Comparison of ENCODE assay signal across 8 cellular contexts in genomic region chr4:6546681-6547447, GRCh38.
DNase-seq lines count a peak whose midpoint lies in the region; ATAC-seq and TF ChIP-seq lines count a peak whose summit lies in the region.

No MANE protein-coding gene starts in this region.

- peaks cover 5 to 6% of the 10 kb centered on the region in 2 donors for H3K9me3 Mint-ChIP-seq in stimulated activated naive B cell treated with anti-CD40 and anti-IgM and Interleukin-4, amounts not matched to agents 10 μg/mL and 1 μg/mL and 100 μg/mL, for 72 hours

- no peak overlapping the region for H3K27ac ChIP-seq in C4-2B

- H3K27me3 Mint-ChIP-seq in stimulated activated naive B cell treated with anti-CD40 and anti-IgM and Interleukin-4, amounts not matched to agents 10 μg/mL and 1 μg/mL and 100 μg/mL, for 72 hours, result peaks cover 42 to 62% of the 10 kb centered on the region in 2 donors

- peak; percentile 90 for TF ChIP-seq CTCF in C4-2B (conservative IDR thresholded peaks at IDR 0.05)

- no peak overlapping the region for H3K27ac Mint-ChIP-seq in stimulated activated naive B cell treated with anti-CD40 and anti-IgM and Interleukin-4, amounts not matched to agents 10 μg/mL and 1 μg/mL and 100 μg/mL, for 72 hours

- ATAC-seq in GM21723 (IDR thresholded peaks at IDR 0.05; ENCODE audit: unreplicated experiment) (peak; percentile 67), GM19351 (IDR thresholded peaks at IDR 0.05; ENCODE audit: unreplicated experiment) (no peak)
- peak; percentile 60 to 61 for ATAC-seq in stimulated activated naive B cell treated with anti-CD40 and anti-IgM and Interleukin-4, amounts not matched to agents 10 μg/mL and 1 μg/mL and 100 μg/mL, for 72 hours (replicated peaks)

- H3K4me3 Mint-ChIP-seq in stimulated activated naive B cell treated with anti-CD40 and anti-IgM and Interleukin-4, amounts not matched to agents 10 μg/mL and 1 μg/mL and 100 μg/mL, for 72 hours, result no peak overlapping the region

- H3K36me3 Mint-ChIP-seq in stimulated activated naive B cell treated with anti-CD40 and anti-IgM and Interleukin-4, amounts not matched to agents 10 μg/mL and 1 μg/mL and 100 μg/mL, for 72 hours, result peaks cover 0 to 4% of the 10 kb centered on the region in 2 donors

- H3K4me1 Mint-ChIP-seq in stimulated activated naive B cell treated with anti-CD40 and anti-IgM and Interleukin-4, amounts not matched to agents 10 μg/mL and 1 μg/mL and 100 μg/mL, for 72 hours, result peaks cover 0 to 1% of the 10 kb centered on the region in 2 donors

- DNase-seq in NCI-H2196 treated with DMSO at 0.1 percent for 48 hours (lab: John Stamatoyannopoulos, UW; ENCODE audit: unreplicated experiment) (peak; percentile 60), ecto neural progenitor cell (ENCODE audit: low spot score) (peak; percentile 72), midbrain (lab: John Stamatoyannopoulos, UW) (peak; percentile 61)
- peak; percentile 9 to 27 for DNase-seq in activated CD4-positive, alpha-beta T cell treated with anti-CD3 and anti-CD28 coated beads, Interleukin-2, amount 50 U/mL, for 24 hours (ENCODE audit: low read depth in 1 of 2, low spot score in 1 of 2)
- no peak for DNase-seq in stimulated activated naive B cell treated with anti-CD40 and anti-IgM and Interleukin-4, amounts not matched to agents 10 μg/mL and 1 μg/mL and 100 μg/mL, for 72 hours
